ENCODE assay signal across 16 cellular contexts in the genomic region with DNA sequence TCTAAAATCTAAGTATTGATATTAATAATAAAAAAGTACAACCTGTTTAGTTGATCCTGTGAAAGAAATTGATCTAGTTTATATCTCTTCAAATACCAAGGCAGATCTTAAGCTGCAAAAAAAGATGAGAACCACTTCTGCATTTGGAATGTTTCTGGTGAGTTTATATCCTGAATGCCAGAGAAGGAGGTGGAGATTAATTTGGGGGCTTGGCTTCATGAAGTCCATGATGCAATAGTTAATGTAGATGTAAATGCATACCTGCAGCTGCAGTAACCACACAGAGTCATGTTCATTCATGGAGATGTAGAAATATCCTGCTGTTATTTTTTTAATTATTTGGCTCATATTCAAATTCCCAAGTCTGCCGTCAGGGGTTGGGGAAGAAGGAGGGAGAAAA. TPM values are rescaled to one million over a fixed set of nuclear protein-coding genes. Genes with fewer than 3 reads are reported as not detected.
A peak's percentile ranks its signal among the peaks of the same experiment; 100 is the strongest.
DNase-seq lines count a peak whose midpoint lies in the region; FAIRE-seq and TF ChIP-seq lines count a peak whose summit lies in the region.
"Had no signal": no experiment of that assay in that cellular context is flagged by ENCODE, and none has a peak within 500 bp of the region (broad histone marks: within the 10 kb centered on the region; RNA-seq: fewer than 3 reads in every experiment).

A gene with protein sequence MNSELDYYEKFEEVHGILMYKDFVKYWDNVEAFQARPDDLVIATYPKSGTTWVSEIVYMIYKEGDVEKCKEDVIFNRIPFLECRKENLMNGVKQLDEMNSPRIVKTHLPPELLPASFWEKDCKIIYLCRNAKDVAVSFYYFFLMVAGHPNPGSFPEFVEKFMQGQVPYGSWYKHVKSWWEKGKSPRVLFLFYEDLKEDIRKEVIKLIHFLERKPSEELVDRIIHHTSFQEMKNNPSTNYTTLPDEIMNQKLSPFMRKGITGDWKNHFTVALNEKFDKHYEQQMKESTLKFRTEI (minus strand): TSS at position 139 of the 400 bp plus-strand sequence. CDS start 2,501 bp downstream, outside the sequence.

- no peak for TF ChIP-seq POLR2A in GM12892 (IDR thresholded peaks at IDR 0.05; ENCODE audit: low read depth, low read length)

- no peak for FAIRE-seq in frontal cortex (lab: Jason Lieb, UNC)
- no peak for FAIRE-seq in GM12892 (lab: Jason Lieb, UNC)

- peak; percentile 14 for DNase-seq in LoVo (ENCODE audit: low spot score)
- DNase-seq in astrocyte of the cerebellum (ENCODE audit: low read depth), result peak; percentile 31
- no peak for DNase-seq in frontal cortex (ENCODE audit: low spot score in 2 of 2)
- peak; percentile 83 for DNase-seq in skeletal muscle cell (ENCODE audit: low read depth)
- no peak for DNase-seq in foreskin melanocyte
- no peak for DNase-seq in activated effector memory CD4-positive, alpha-beta T cell treated with anti-CD3 and anti-CD28 coated beads, Interleukin-2, amount 50 U/mL, for 16 hours
- no peak for DNase-seq in NCI-H446 treated with DMSO at 0.1 percent for 48 hours (lab: John Stamatoyannopoulos, UW)
- DNase-seq in GM12892 (ENCODE audit: insufficient read length), result no peak
- DNase-seq: activated CD4-positive, CD25-positive, alpha-beta regulatory T cell; DMS53; mucosa of descending colon; NCI-H2171; stimulated activated CD4-positive, alpha-beta T cell treated with anti-CD3 and anti-CD28 coated beads, Interleukin-2, amount 100 ng/mL, for 24 hours; stimulated activated CD8-positive, alpha-beta memory T cell treated with anti-CD3 and anti-CD28 coated beads, Interleukin-4, amount 100 ng/mL, for 48 hours; SW 1271; tibial artery had no signal

- no peak for TF ChIP-seq CTCF in astrocyte of the cerebellum (IDR thresholded peaks at IDR 0.05; ENCODE audit: low read depth, low read length, missing control alignments)

- H3K4me3 ChIP-seq in astrocyte of the cerebellum (ENCODE audit: low read depth, low read length) (no peak within 1 kb of the TSS), skeletal muscle cell (ENCODE audit: low read depth, low read length) (peak within 1 kb of the TSS; percentile 38)
- H3K4me3 ChIP-seq: mucosa of descending colon, tibial artery had no signal

- in situ Hi-C loops in astrocyte of the cerebellum (cut with HindIII; ENCODE audit: low sequenced_read_pairs), result no loop called here

RNA-seq across cellular contexts. Expression of the gene that starts here (rescaled TPM):
- 11.4 TPM for total RNA-seq in frontal cortex
- polyA plus RNA-seq in GM12892 (2012; ENCODE audit: missing spikeins), result not detected

Comparison
In these comparisons a context has a peak if more than half of its experiments do, and no peak if none do; other contexts are left out.
1. DNase-seq: peak in LoVo (single experiment), astrocyte of the cerebellum (single experiment) and skeletal muscle cell (single experiment); none in frontal cortex (0 of 2), foreskin melanocyte (single experiment), activated effector memory CD4-positive, alpha-beta T cell treated with anti-CD3 and anti-CD28 coated beads, Interleukin-2, amount 50 U/mL, for 16 hours (single experiment), NCI-H446 treated with DMSO at 0.1 percent for 48 hours (single experiment) and GM12892 (single experiment).